8 cellular contexts compared by ENCODE assay signal in the genomic region with DNA sequence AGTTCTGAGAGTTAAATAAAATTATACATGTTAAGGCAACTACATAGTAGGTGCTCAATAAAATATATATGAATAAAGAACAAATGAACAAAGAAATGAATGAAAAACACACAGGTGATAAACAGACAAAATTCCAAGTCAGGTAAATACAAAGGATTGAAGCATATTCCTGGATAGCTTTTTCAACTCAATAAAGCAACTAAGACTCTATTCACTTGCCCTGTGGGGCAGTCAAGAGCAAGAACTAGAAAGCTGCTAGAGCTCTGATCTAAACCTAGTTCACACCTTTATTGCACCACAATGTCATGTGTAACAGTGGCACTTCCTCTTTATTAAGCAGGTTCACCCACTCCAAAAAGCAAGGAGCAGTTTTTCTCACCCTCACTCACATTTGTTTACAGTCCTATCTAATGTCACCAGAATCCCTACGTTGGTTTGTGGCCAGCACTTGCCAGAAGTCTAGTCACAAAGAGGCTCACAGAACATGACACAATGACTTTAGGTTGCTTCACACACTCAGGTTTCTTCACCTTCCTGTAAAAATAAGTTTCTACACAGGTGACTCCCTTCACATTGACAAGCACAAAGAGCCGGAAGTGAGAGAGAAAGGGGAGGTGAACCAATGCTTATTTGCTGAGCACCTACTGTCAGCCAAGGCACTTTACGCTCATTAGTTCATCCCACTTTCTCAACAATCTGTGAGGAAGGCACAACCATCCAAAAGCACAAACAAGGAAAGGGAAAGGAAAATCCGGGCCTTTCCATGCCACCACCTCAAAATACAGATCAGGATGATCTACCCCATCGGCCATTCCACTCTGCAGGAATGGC.
DNase-seq lines count a peak whose midpoint lies in the region; ATAC-seq and TF ChIP-seq lines count a peak whose summit lies in the region.

No MANE protein-coding gene starts in this region.

- H3K27ac ChIP-seq in DOHH2 (ENCODE audit: low read depth, low read length): peak overlapping the region; percentile 94
- H3K27ac ChIP-seq in MM.1S (ENCODE audit: low read length): peak overlapping the region; percentile 82
- H3K27ac ChIP-seq in transverse colon: peak overlapping the region; percentile 52 to 66 (median 58)
- H3K27ac ChIP-seq in dorsolateral prefrontal cortex: peak overlapping the region in 25 of 59 donors; percentile 6 to 65 (median 34)

- in situ Hi-C loops in transverse colon (cut with MboI; ENCODE audit: low pct_ligation_motif_present in 1 of 4, low pct_unique_long_range_greater_than_20kb in 1 of 4, low sequenced_read_pairs in 3 of 4): no loop called here

- peak; percentile 61 for ATAC-seq in GM21717 (IDR thresholded peaks at IDR 0.05; ENCODE audit: unreplicated experiment)
- peak; percentile 52 for ATAC-seq in left lobe of liver

- H3K4me1 ChIP-seq in DOHH2 (ENCODE audit: control insufficient read depth, low read length): peaks cover 75% of the 10 kb centered on the region
- peaks cover 26% of the 10 kb centered on the region for H3K4me1 ChIP-seq in MM.1S (ENCODE audit: low read length)
- peaks cover 0 to 10% (median 5%) of the 10 kb centered on the region in 4 donors for H3K4me1 ChIP-seq in transverse colon

- H3K79me2 ChIP-seq in DOHH2 (ENCODE audit: control insufficient read depth, low read length): peaks cover 55% of the 10 kb centered on the region
- H3K79me2 ChIP-seq in MM.1S (ENCODE audit: low read length): peaks cover 45% of the 10 kb centered on the region

- no peaks in the 10 kb centered on the region for H3K9me3 ChIP-seq in DOHH2 (ENCODE audit: control insufficient read depth, insufficient read depth, low read length)
- H3K9me3 ChIP-seq in MM.1S (replicated peaks; ENCODE audit: insufficient read depth, low read length): no peaks in the 10 kb centered on the region
- H3K9me3 ChIP-seq in transverse colon: no peaks in the 10 kb centered on the region

- no peak overlapping the region; the same call in 1 of the 2 replicates for H2AFZ ChIP-seq in MM.1S (ENCODE audit: low read length)

- DNase-seq in MM.1S (peak; percentile 79), left lobe of liver (ENCODE audit: low spot score) (no peak), transverse colon (peak; percentile 37), AG20443 (ENCODE audit: low spot score) (no peak), dorsolateral prefrontal cortex (no peak)
- DNase-seq in activated CD8-positive, alpha-beta memory T cell treated with anti-CD3 and anti-CD28 coated beads, Interleukin-2, amount 50 U/mL, for 1 hour (ENCODE audit: extremely low read depth): peak; percentile 68

- peak; percentile 12 for TF ChIP-seq POLR2A in transverse colon (IDR thresholded peaks at IDR 0.05)

- no peak for TF ChIP-seq EP300 in transverse colon (IDR thresholded peaks at IDR 0.05; ENCODE audit: low read depth)

- intact Hi-C loops in transverse colon (cut with DNase I; ENCODE audit: low total_unique reads) (no loop called here), dorsolateral prefrontal cortex (cut with DNase I) (no loop called here)

- peak overlapping the region; percentile 5; the same call in 1 of the 2 replicates for H3K9ac ChIP-seq in MM.1S (ENCODE audit: low read length)

- no peaks in the 10 kb centered on the region for H4K20me1 ChIP-seq in DOHH2 (ENCODE audit: control insufficient read depth, insufficient read depth, low read depth, low read length)
- H4K20me1 ChIP-seq in MM.1S (ENCODE audit: insufficient read depth, low read length): no peaks in the 10 kb centered on the region

- H3K4me3 ChIP-seq in DOHH2 (ENCODE audit: low read length): peak overlapping the region; percentile 70
- peak overlapping the region; percentile 7; the same call in 1 of the 2 replicates for H3K4me3 ChIP-seq in MM.1S (ENCODE audit: low read length)
- H3K4me3 ChIP-seq in transverse colon: no peak overlapping the region
- H3K4me3 ChIP-seq in dorsolateral prefrontal cortex: no peak overlapping the region

- peak overlapping the region; percentile 87 for H3K4me2 ChIP-seq in DOHH2 (ENCODE audit: low read length)
- H3K4me2 ChIP-seq in MM.1S (ENCODE audit: low read depth, low read length): peak overlapping the region; percentile 50

- peaks cover 35% of the 10 kb centered on the region for H3F3A ChIP-seq in DOHH2 (ENCODE audit: control insufficient read depth, insufficient read depth)
- H3F3A ChIP-seq in MM.1S (ENCODE audit: insufficient read depth, low read length): peaks cover 29% of the 10 kb centered on the region

- TF ChIP-seq CTCF in DOHH2 (IDR thresholded peaks at IDR 0.05; ENCODE audit: low read depth, low read length, poor library complexity, severe bottlenecking) (peak; percentile 40), MM.1S (IDR thresholded peaks at IDR 0.05; ENCODE audit: low read length) (peak; percentile 32), transverse colon (IDR thresholded peaks at IDR 0.05) (no peak), dorsolateral prefrontal cortex (IDR thresholded peaks at IDR 0.05 in 54 of 56, conservative IDR thresholded peaks at IDR 0.05 in 2 of 56; ENCODE audit: low read depth in 1 of 56, partially characterized antibody in 56 of 56) (no peak)

- H3K36me3 ChIP-seq in DOHH2 (ENCODE audit: control insufficient read depth, low read length): peaks cover 68% of the 10 kb centered on the region
- H3K36me3 ChIP-seq in MM.1S (replicated peaks; ENCODE audit: insufficient read depth, low read length): no peaks in the 10 kb centered on the region; the same call in 1 of the 2 replicates
- peaks cover 0 to 10% (median 2%) of the 10 kb centered on the region in 4 donors for H3K36me3 ChIP-seq in transverse colon

- WGBS in transverse colon (ENCODE audit: low coverage in 1 of 2), 2 donors: 58 to 65% methylated on average over 2 to 5 of the region's 5 CpGs

- H3K9me2 ChIP-seq in DOHH2 (replicated peaks; ENCODE audit: control insufficient read depth, low read length): no peaks in the 10 kb centered on the region
- H3K9me2 ChIP-seq in MM.1S (replicated peaks; ENCODE audit: insufficient read depth, low read length): no peaks in the 10 kb centered on the region

- H3K27me3 ChIP-seq in DOHH2 (ENCODE audit: control insufficient read depth, low read length) (no peaks in the 10 kb centered on the region), MM.1S (replicated peaks; ENCODE audit: insufficient read depth, low read length) (no peaks in the 10 kb centered on the region), transverse colon (no peaks in the 10 kb centered on the region), dorsolateral prefrontal cortex (no peaks in the 10 kb centered on the region)

Comparison
In these comparisons a context has a peak if more than half of its experiments do, and no peak if none do; other contexts are left out.
1. H3K4me3 ChIP-seq: peak in DOHH2 (single experiment) and MM.1S (single experiment); none in transverse colon (0 of 4) and dorsolateral prefrontal cortex (0 of 59).
2. CTCF ChIP-seq: peak in DOHH2 (single experiment) and MM.1S (single experiment); none in transverse colon (0 of 5) and dorsolateral prefrontal cortex (0 of 56).
3. DNase-seq: peak in MM.1S (single experiment), activated CD8-positive, alpha-beta memory T cell treated with anti-CD3 and anti-CD28 coated beads, Interleukin-2, amount 50 U/mL, for 1 hour (single experiment) and transverse colon (single experiment); none in left lobe of liver (single experiment), AG20443 (single experiment) and dorsolateral prefrontal cortex (0 of 10).